Comparison of ENCODE assay signal across 10 cellular contexts in genomic region chr15:95843241-95843851, GRCh38.
DNase-seq lines count a peak whose midpoint lies in the region; ATAC-seq and TF ChIP-seq lines count a peak whose summit lies in the region.
"Had no signal": no experiment of that assay in that cellular context is flagged by ENCODE, and none has a peak within 500 bp of the region (broad histone marks: within the 10 kb centered on the region; RNA-seq: fewer than 3 reads in every experiment).

No MANE protein-coding gene starts in this region.

- CTCF ChIA-PET in AG04449 (lab: Yijun Ruan, JAX) = no interaction called here

- H3K27ac ChIP-seq in mesodermal cell (ENCODE audit: low read depth, low read length, severe bottlenecking) = peak overlapping the region; percentile 65

- DNase-seq in AG04449 (ENCODE audit: low read depth, low spot score) (peak; percentile 16), H4 (ENCODE audit: low spot score) (peak; percentile 88), choroid plexus epithelial cell (ENCODE audit: low read depth) (peak; percentile 88), posterior cingulate gyrus (no peak), germinal center (ENCODE audit: low spot score) (no peak)
- DNase-seq: CD4-positive, alpha-beta memory T cell; NCI-H1694 had no signal

- TF ChIP-seq CTCF in AG04449 (IDR thresholded peaks at IDR 0.05; ENCODE audit: insufficient read depth, low read length, missing control alignments) (no peak), choroid plexus epithelial cell (conservative IDR thresholded peaks at IDR 0.05; ENCODE audit: low read depth, low read length) (no peak)

- no peaks in the 10 kb centered on the region for H3K9me3 ChIP-seq in mesodermal cell (ENCODE audit: control insufficient read depth, low read length)

- no peaks in the 10 kb centered on the region for H3K4me1 ChIP-seq in mesodermal cell (ENCODE audit: control insufficient read depth, insufficient read depth, low read length, poor library complexity, severe bottlenecking)

- no peaks in the 10 kb centered on the region for H3K36me3 ChIP-seq in mesodermal cell (ENCODE audit: control insufficient read depth, insufficient read depth, low read length)

- intact Hi-C loops in posterior cingulate gyrus (cut with DNase I) = no loop called here

- WGBS in mesodermal cell (ENCODE audit: insufficient coverage in 2 of 2), 2 experiments = 79% methylated on average over 3 of the region's 4 CpGs

- H3K4me3 ChIP-seq in AG04449 (ENCODE audit: low read depth, low read length) = no peak overlapping the region
- no peak overlapping the region for H3K4me3 ChIP-seq in choroid plexus epithelial cell (ENCODE audit: low read depth, low read length)
- H3K4me3 ChIP-seq in mesodermal cell (ENCODE audit: extremely low read depth, insufficient read depth, low read length, poor library complexity, severe bottlenecking) = no peak overlapping the region

- ATAC-seq in GM19328 (IDR thresholded peaks at IDR 0.05; ENCODE audit: unreplicated experiment) (no peak), HG02588 (IDR thresholded peaks at IDR 0.05; ENCODE audit: unreplicated experiment) (no peak)

- POLR2A ChIA-PET in AG04449 (lab: Yijun Ruan, JAX) = no interaction called here

Comparison
In these comparisons a context has a peak if more than half of its experiments do, and no peak if none do; other contexts are left out.
1. DNase-seq: peak in AG04449 (single experiment), H4 (single experiment) and choroid plexus epithelial cell (single experiment); none in posterior cingulate gyrus (0 of 10) and germinal center (single experiment).